16 cellular contexts compared by ENCODE assay signal in the genomic region with DNA sequence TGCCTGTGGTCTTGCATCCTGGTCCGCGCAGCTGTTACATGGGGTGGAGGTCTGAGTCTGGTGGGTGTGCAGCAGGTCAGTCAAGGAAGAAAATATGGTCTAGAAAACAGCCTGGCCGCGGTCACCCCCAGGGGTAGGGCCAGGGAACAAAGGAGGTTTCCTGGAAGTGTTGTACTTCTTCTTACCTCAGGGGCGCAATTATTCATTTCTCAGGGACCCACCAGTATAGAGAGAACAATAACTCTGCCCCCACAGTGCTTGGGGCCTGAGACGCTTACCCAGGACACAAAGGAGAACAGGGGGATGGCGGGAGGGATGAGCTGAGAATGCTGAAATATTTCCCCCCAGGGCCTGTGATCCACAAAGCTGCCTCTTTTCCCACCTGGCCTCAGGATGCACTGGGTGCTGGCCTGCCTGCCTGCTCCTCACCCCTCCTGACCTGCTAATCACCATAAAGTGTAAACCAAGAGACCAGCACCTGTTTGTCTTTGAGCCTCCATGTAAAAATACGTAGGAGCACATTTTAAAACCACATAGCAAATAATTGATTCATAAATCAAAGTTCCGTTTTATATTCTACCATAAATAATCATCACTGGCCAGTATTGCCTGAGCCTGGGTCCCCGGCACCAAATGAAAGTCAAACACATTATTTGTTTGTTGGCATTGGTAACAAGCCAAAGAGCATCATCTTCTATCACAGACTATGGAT.
DNase-seq lines count a peak whose midpoint lies in the region; ATAC-seq and TF ChIP-seq lines count a peak whose summit lies in the region.
"Had no signal": no experiment of that assay in that cellular context is flagged by ENCODE, and none has a peak within 500 bp of the region (broad histone marks: within the 10 kb centered on the region; RNA-seq: fewer than 3 reads in every experiment).

No MANE protein-coding gene starts in this region.

- H3K4me1 ChIP-seq in thoracic aorta (ENCODE audit: control insufficient read depth in 1 of 2, low read depth in 2 of 2): peaks cover 26 to 46% of the 10 kb centered on the region in 2 donors

- no peaks in the 10 kb centered on the region for H3K27me3 ChIP-seq in WERI-Rb-1 (ENCODE audit: insufficient read depth, low read depth, severe bottlenecking)
- no peaks in the 10 kb centered on the region for H3K27me3 ChIP-seq in thoracic aorta (replicated peaks; ENCODE audit: insufficient read depth)
- H3K27me3 ChIP-seq: ovary had no signal

- H3K4me3 Mint-ChIP-seq in activated naive CD4-positive, alpha-beta T cell treated with anti-CD3 and anti-CD28 coated beads, Interleukin-2, amount 50 U/mL, for 24 hours: no peak overlapping the region
- H3K4me3 Mint-ChIP-seq: activated T-cell treated with anti-CD3 and anti-CD28 coated beads, Interleukin-2, amount 50 U/mL, for 72 hours; CD4-positive, alpha-beta memory T cell had no signal

- TF ChIP-seq CTCF in WERI-Rb-1 (IDR thresholded peaks at IDR 0.05; ENCODE audit: low read depth, low read length) (no peak), thoracic aorta (IDR thresholded peaks at IDR 0.05) (no peak), GM20000 (IDR thresholded peaks at IDR 0.05; ENCODE audit: extremely low read depth, missing control alignments) (no peak)

- H3K36me3 ChIP-seq in WERI-Rb-1: no peaks in the 10 kb centered on the region
- H3K36me3 ChIP-seq in thoracic aorta: no peaks in the 10 kb centered on the region
- H3K36me3 ChIP-seq: ovary had no signal

- peaks cover 2% of the 10 kb centered on the region for H3K36me3 Mint-ChIP-seq in activated naive CD4-positive, alpha-beta T cell treated with anti-CD3 and anti-CD28 coated beads, Interleukin-2, amount 50 U/mL, for 24 hours
- H3K36me3 Mint-ChIP-seq: CD4-positive, alpha-beta memory T cell had no signal

- H3K4me1 Mint-ChIP-seq in activated naive CD4-positive, alpha-beta T cell treated with anti-CD3 and anti-CD28 coated beads, Interleukin-2, amount 50 U/mL, for 24 hours: no peaks in the 10 kb centered on the region
- H3K4me1 Mint-ChIP-seq: CD4-positive, alpha-beta memory T cell had no signal

- no peaks in the 10 kb centered on the region for H3K27me3 Mint-ChIP-seq in activated naive CD4-positive, alpha-beta T cell treated with anti-CD3 and anti-CD28 coated beads, Interleukin-2, amount 50 U/mL, for 24 hours

- H3K27ac Mint-ChIP-seq in activated naive CD4-positive, alpha-beta T cell treated with anti-CD3 and anti-CD28 coated beads, Interleukin-2, amount 50 U/mL, for 24 hours: peak overlapping the region; percentile 33
- H3K27ac Mint-ChIP-seq: activated T-cell treated with anti-CD3 and anti-CD28 coated beads, Interleukin-2, amount 50 U/mL, for 72 hours had no signal

- no peak for ATAC-seq in thoracic aorta (ENCODE audit: insufficient number of reproducible peaks, low FRiP score, low read depth)

- H3K9me3 ChIP-seq in WERI-Rb-1 (ENCODE audit: severe bottlenecking) (peaks cover 11% of the 10 kb centered on the region), thoracic aorta (no peaks in the 10 kb centered on the region)
- H3K9me3 ChIP-seq: ovary had no signal

- DNase-seq in activated naive CD4-positive, alpha-beta T cell treated with anti-CD3 and anti-CD28 coated beads, Interleukin-2, amount 50 U/mL, for 16 hours: no peak
- DNase-seq in WERI-Rb-1 (peak; percentile 53), left kidney (ENCODE audit: low read depth, low spot score) (peak; percentile 40), thoracic aorta (ENCODE audit: low spot score) (no peak), GM20000 (ENCODE audit: low spot score) (no peak), activated T-cell treated with anti-CD3 and anti-CD28 coated beads for 4 hours (no peak), foreskin melanocyte (no peak)
- DNase-seq: 8988T; activated CD4-positive, alpha-beta T cell treated with anti-CD3 and anti-CD28 coated beads, Interleukin-2, amount 50 U/mL, for 4 hours; activated T-cell treated with anti-CD3 and anti-CD28 coated beads, Interleukin-2, amount 50 U/mL, for 72 hours; CD4-positive, alpha-beta memory T cell; DND-41; ovary; small intestine; trophoblast cell had no signal

- no peak overlapping the region for H3K4me3 ChIP-seq in WERI-Rb-1 (ENCODE audit: low read depth, low read length)
- H3K4me3 ChIP-seq in thoracic aorta: no peak overlapping the region
- H3K4me3 ChIP-seq: ovary had no signal

- H3K9me3 Mint-ChIP-seq in activated naive CD4-positive, alpha-beta T cell treated with anti-CD3 and anti-CD28 coated beads, Interleukin-2, amount 50 U/mL, for 24 hours: no peaks in the 10 kb centered on the region

- H3K27ac ChIP-seq in WERI-Rb-1 (peak overlapping the region; percentile 16; the same call in 1 of the 2 replicates), thoracic aorta (peak overlapping the region; percentile 78 to 79)
- H3K27ac ChIP-seq: ovary had no signal

Comparison
In these comparisons a context has a peak if more than half of its experiments do, and no peak if none do; other contexts are left out.
1. DNase-seq: peak in WERI-Rb-1 (single experiment) and left kidney (single experiment); none in activated naive CD4-positive, alpha-beta T cell treated with anti-CD3 and anti-CD28 coated beads, Interleukin-2, amount 50 U/mL, for 16 hours (single experiment), thoracic aorta (single experiment), GM20000 (single experiment), activated T-cell treated with anti-CD3 and anti-CD28 coated beads for 4 hours (single experiment) and foreskin melanocyte (single experiment).